In the genomic region with DNA sequence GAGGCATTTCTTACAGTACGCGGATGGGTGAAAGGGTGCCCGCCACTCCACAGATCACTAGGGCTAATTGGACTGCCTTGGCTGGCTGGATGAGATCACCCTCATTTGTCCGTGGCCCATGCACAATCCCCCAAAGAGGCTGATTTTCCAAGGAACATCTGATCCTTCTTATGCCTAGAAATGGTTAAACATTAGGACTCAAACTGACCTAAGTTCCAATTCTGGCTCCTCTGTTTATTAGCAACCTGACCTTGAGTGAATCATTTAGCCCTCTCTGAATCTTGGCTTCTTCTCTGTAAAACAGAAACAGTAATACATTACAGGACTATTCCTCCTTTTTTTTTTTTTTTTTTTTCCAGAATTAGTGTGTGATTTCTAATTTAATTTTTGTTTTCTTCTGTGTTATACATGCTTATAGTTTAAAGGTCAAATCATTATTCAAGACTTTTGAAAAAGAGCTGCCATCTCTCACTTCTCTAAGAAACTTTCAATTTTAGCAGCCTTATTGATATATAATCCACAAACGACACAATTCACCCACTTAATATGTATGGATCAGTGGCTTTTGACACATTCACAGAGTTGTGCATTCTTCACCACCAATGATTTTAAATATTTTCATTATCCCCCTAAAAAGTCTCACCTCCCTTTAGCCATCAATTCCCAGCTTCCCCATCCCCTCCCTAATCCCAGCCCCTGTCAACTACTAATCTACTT, we compare ENCODE assay signal across 30 cellular contexts. TPM values are rescaled to one million over a fixed set of nuclear protein-coding genes. Genes with fewer than 3 reads are reported as not detected.
"Had no signal": no experiment of that assay in that cellular context is flagged by ENCODE, and none has a peak within 500 bp of the region (broad histone marks: within the 10 kb centered on the region; RNA-seq: fewer than 3 reads in every experiment).

No MANE protein-coding gene starts in this region.

- DNase-seq: cortex of kidney; effector memory CD8-positive, alpha-beta T cell; foreskin keratinocyte; heart left ventricle; left colon; left ventricle myocardium superior; mesenchymal stem cell; mucosa of descending colon; naive B cell; stimulated activated CD4-positive, alpha-beta T cell treated with anti-CD3 and anti-CD28 coated beads, Interleukin-12 subunit alpha, Interleukin-12 subunit beta, amount 100 ng/mL, for 4 hours; stimulated activated CD4-positive, alpha-beta T cell treated with anti-CD3 and anti-CD28 coated beads, Interleukin-1b, Interleukin-23, amount 100 ng/mL, for 48 hours; stimulated activated CD4-positive, alpha-beta T cell treated with anti-CD3 and anti-CD28 coated beads, Interleukin-4, amount 100 ng/mL, for 1 hour; stimulated activated CD8-positive, alpha-beta memory T cell treated with anti-CD3 and anti-CD28 coated beads, Interleukin-4, amount 100 ng/mL, for 48 hours; stimulated activated naive CD4-positive, alpha-beta T cell treated with Interleukin-2 at 50 U/mL for 16 hours; stomach; thyroid gland; trophoblast cell had no signal

- H3K9me3 Mint-ChIP-seq: effector memory CD8-positive, alpha-beta T cell; mesothelial cell of epicardium; naive B cell; natural killer cell treated with Interleukin-12 subunit alpha and Interleukin-12 subunit beta and Interleukin-15 and Interleukin-18, amount 100 ng/mL, for 72 hours; neural progenitor cell had no signal

- H3K4me3 Mint-ChIP-seq: effector memory CD8-positive, alpha-beta T cell; mesothelial cell of epicardium; naive B cell; natural killer cell treated with Interleukin-12 subunit alpha and Interleukin-12 subunit beta and Interleukin-15 and Interleukin-18, amount 100 ng/mL, for 72 hours; neural progenitor cell had no signal

- H3K4me1 Mint-ChIP-seq: mesothelial cell of epicardium, naive B cell had no signal

- H3K4me3 ChIP-seq: gastroesophageal sphincter, heart left ventricle, hepatocyte, lung, mucosa of descending colon, neural progenitor cell, right atrium auricular region, smooth muscle cell, stomach, thyroid gland, vagina had no signal

- H3K36me3 Mint-ChIP-seq: mesothelial cell of epicardium; naive B cell; natural killer cell treated with Interleukin-12 subunit alpha and Interleukin-12 subunit beta and Interleukin-15 and Interleukin-18, amount 100 ng/mL, for 72 hours; neural progenitor cell had no signal

- ATAC-seq: effector memory CD8-positive, alpha-beta T cell; foreskin keratinocyte; gastroesophageal sphincter; heart left ventricle; left colon; left ventricle myocardium superior; mucosa of descending colon; natural killer cell treated with Interleukin-12 subunit alpha and Interleukin-12 subunit beta and Interleukin-15 and Interleukin-18, amount 100 ng/mL, for 72 hours; sciatic nerve had no signal

- H3K27ac Mint-ChIP-seq: effector memory CD8-positive, alpha-beta T cell; mesothelial cell of epicardium; natural killer cell treated with Interleukin-12 subunit alpha and Interleukin-12 subunit beta and Interleukin-15 and Interleukin-18, amount 100 ng/mL, for 72 hours; neural progenitor cell; progenitor cell of endocrine pancreas had no signal

RNA-seq across cellular contexts. Expression of a gene that starts 45.4 kb away (rescaled TPM):
- total RNA-seq: dermis microvascular lymphatic vessel endothelial cell; foreskin keratinocyte; left colon; left ventricle myocardium superior; natural killer cell treated with Interleukin-12 subunit alpha and Interleukin-12 subunit beta and Interleukin-15 and Interleukin-18, amount 100 ng/mL, for 72 hours; osteoblast; vagina had no signal
